Comparison of ENCODE assay signal across 1 cellular context in genomic region chr2:62197609-62198236, GRCh38.
A peak's percentile ranks its signal among the peaks of the same experiment; 100 is the strongest.
TF ChIP-seq lines count a peak whose summit lies in the region.

No MANE protein-coding gene starts in this region.

TF ChIP-seq in HepG2, 621 proteins besides CTCF, POLR2A, EP300 and RAD21 (continued from another document and continues in another):
- TF ChIP-seq ZNF101 (CRISPR knock-in tag; IDR thresholded peaks at IDR 0.05; ENCODE audit: borderline replicate concordance, low read depth) = no peak
- TF ChIP-seq SETDB1 (CRISPR knock-in tag; IDR thresholded peaks at IDR 0.05; ENCODE audit: borderline replicate concordance) = no peak
- TF ChIP-seq FOXP1 (IDR thresholded peaks at IDR 0.05) = no peak
- no peak for TF ChIP-seq FOXP1 (CRISPR knock-in tag; IDR thresholded peaks at IDR 0.05)
- TF ChIP-seq DMTF1 (CRISPR knock-in tag; IDR thresholded peaks at IDR 0.05) = no peak
- no peak for TF ChIP-seq IKZF5 (CRISPR knock-in tag; IDR thresholded peaks at IDR 0.05)
- no peak for TF ChIP-seq PTBP1 (IDR thresholded peaks at IDR 0.05; ENCODE audit: low read depth, low read length, poor library complexity, severe bottlenecking)
- TF ChIP-seq TFAP4 (IDR thresholded peaks at IDR 0.05; ENCODE audit: borderline replicate concordance, low read depth) = peak; percentile 73; the same call in 1 of the 2 replicates
- no peak for TF ChIP-seq ZMAT3 (CRISPR knock-in tag; conservative IDR thresholded peaks at IDR 0.05)
- TF ChIP-seq PRDM4 (CRISPR knock-in tag; IDR thresholded peaks at IDR 0.05; ENCODE audit: borderline replicate concordance) = no peak
- TF ChIP-seq WIZ (CRISPR knock-in tag; IDR thresholded peaks at IDR 0.05) = no peak
- TF ChIP-seq SNAI1 (CRISPR knock-in tag; IDR thresholded peaks at IDR 0.05; ENCODE audit: borderline replicate concordance) = no peak
- TF ChIP-seq CENPT (CRISPR knock-in tag; IDR thresholded peaks at IDR 0.05; ENCODE audit: low read depth) = no peak
- TF ChIP-seq ZNF724P (CRISPR knock-in tag; IDR thresholded peaks at IDR 0.05; ENCODE audit: borderline replicate concordance) = no peak
- TF ChIP-seq ZBTB4 (CRISPR knock-in tag; IDR thresholded peaks at IDR 0.05; ENCODE audit: borderline replicate concordance) = no peak
- no peak for TF ChIP-seq PAF1 (CRISPR knock-in tag; IDR thresholded peaks at IDR 0.05)
- no peak for TF ChIP-seq ZFAT (CRISPR knock-in tag; conservative IDR thresholded peaks at IDR 0.05)
- no peak for TF ChIP-seq SALL1 (CRISPR knock-in tag; IDR thresholded peaks at IDR 0.05)
- no peak for TF ChIP-seq ZNF30 (CRISPR knock-in tag; IDR thresholded peaks at IDR 0.05)
- 0 out of 2 replicates have a peak, but pooled peaks have one; percentile 5 for TF ChIP-seq ZNF331 (CRISPR knock-in tag; IDR thresholded peaks at IDR 0.05)
- TF ChIP-seq IRF9 (CRISPR knock-in tag; IDR thresholded peaks at IDR 0.05; ENCODE audit: borderline replicate concordance) = no peak
- no peak for TF ChIP-seq ZNF318 (CRISPR knock-in tag; IDR thresholded peaks at IDR 0.05)
- TF ChIP-seq ZNF543 (CRISPR knock-in tag; IDR thresholded peaks at IDR 0.05) = no peak
- no peak for TF ChIP-seq ZNF160 (CRISPR knock-in tag; IDR thresholded peaks at IDR 0.05)
- TF ChIP-seq KLF15 (CRISPR knock-in tag; IDR thresholded peaks at IDR 0.05; ENCODE audit: borderline replicate concordance) = no peak
- TF ChIP-seq ADNP (CRISPR knock-in tag; IDR thresholded peaks at IDR 0.05) = no peak
- TF ChIP-seq ZNF207 (IDR thresholded peaks at IDR 0.05; ENCODE audit: borderline replicate concordance) = no peak
- TF ChIP-seq NPAS2 (CRISPR knock-in tag; IDR thresholded peaks at IDR 0.05; ENCODE audit: borderline replicate concordance) = no peak
- TF ChIP-seq NFATC3 (CRISPR knock-in tag; IDR thresholded peaks at IDR 0.05) = 0 out of 2 replicates have a peak, but pooled peaks have one; percentile 11
- no peak for TF ChIP-seq ATF7 (IDR thresholded peaks at IDR 0.05)
- TF ChIP-seq ATF7 (CRISPR knock-in tag; IDR thresholded peaks at IDR 0.05) = no peak
- TF ChIP-seq DZIP1 (CRISPR knock-in tag; IDR thresholded peaks at IDR 0.05) = no peak
- TF ChIP-seq TERF1 (CRISPR knock-in tag; IDR thresholded peaks at IDR 0.05) = no peak
- TF ChIP-seq NFKB2 (CRISPR knock-in tag; IDR thresholded peaks at IDR 0.05; ENCODE audit: borderline replicate concordance) = no peak
- no peak for TF ChIP-seq ZNF558 (CRISPR knock-in tag; IDR thresholded peaks at IDR 0.05; ENCODE audit: borderline replicate concordance)
- no peak for TF ChIP-seq NR3C1 (CRISPR knock-in tag; IDR thresholded peaks at IDR 0.05)
- no peak for TF ChIP-seq ZNF354B (CRISPR knock-in tag; IDR thresholded peaks at IDR 0.05)
